8 cellular contexts compared by ENCODE assay signal in the genomic region with DNA sequence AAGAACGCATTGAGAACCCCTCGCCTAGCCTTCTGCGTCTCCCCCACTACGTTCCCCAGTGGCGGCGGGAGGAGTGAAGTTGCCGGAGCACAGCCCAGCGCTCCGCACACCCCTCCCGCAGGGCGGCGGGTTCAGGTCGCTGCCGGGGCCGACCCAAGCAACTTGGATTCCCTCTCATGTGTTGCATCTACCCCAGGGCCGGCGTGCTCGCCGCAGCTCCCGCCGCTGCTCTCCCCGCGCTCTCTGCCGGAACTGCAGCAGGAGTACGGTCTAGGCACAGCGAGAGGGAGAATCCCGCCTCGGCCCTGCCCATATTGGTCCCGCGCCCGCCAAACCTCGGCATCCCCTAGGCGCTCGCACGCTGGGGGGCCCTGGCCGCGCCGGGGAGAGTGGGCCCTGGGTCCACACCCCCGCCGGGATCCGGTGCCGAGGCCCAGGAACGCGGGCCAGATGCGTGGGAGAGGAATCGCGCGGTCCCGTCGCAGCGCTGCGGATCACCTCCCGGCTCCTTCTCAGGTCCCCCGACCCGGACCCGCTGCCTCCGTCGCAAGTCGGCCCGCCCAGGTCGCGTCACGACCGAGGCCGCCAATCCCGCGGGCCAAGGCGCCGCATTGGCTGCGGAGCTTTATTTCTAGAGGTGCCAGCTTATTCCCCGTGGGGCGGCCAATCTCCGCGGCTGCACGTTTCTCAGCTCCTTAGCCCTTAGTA. TPM values are rescaled to one million over a fixed set of nuclear protein-coding genes. Genes with fewer than 3 reads are reported as not detected.
A peak's percentile ranks its signal among the peaks of the same experiment; 100 is the strongest.
DNase-seq lines count a peak whose midpoint lies in the region; ATAC-seq, FAIRE-seq and TF ChIP-seq lines count a peak whose summit lies in the region.

No MANE protein-coding gene starts in this region.

- no peaks in the 10 kb centered on the region for H3K9me3 Mint-ChIP-seq in activated T-helper 17 cell treated with anti-CD3 and anti-CD28 coated beads, Interleukin-2, amount 50 U/mL, for 72 hours
- H3K9me3 Mint-ChIP-seq in natural killer cell treated with Interleukin-12 subunit alpha and Interleukin-12 subunit beta and Interleukin-15 and Interleukin-18, amount 100 ng/mL, for 72 hours, result no peaks in the 10 kb centered on the region

- H3K27me3 ChIP-seq in PC-9 (ENCODE audit: insufficient read depth, low read depth), result no peaks in the 10 kb centered on the region

- peaks cover 20% of the 10 kb centered on the region for H3K4me1 ChIP-seq in PC-9 (replicated peaks; ENCODE audit: insufficient read depth)

- peak overlapping the region; percentile 36; the same call in 1 of the 2 replicates for H3K27ac ChIP-seq in PC-9

- H3K9me2 ChIP-seq in PC-9 (ENCODE audit: insufficient read depth), result no peaks in the 10 kb centered on the region; the same call in 1 of the 2 replicates

- no peaks in the 10 kb centered on the region for H3K36me3 ChIP-seq in PC-9 (ENCODE audit: low read depth)

- no peaks in the 10 kb centered on the region for H3K27me3 Mint-ChIP-seq in activated T-helper 17 cell treated with anti-CD3 and anti-CD28 coated beads, Interleukin-2, amount 50 U/mL, for 72 hours
- peaks cover 0 to 5% of the 10 kb centered on the region in 2 donors for H3K27me3 Mint-ChIP-seq in natural killer cell treated with Interleukin-12 subunit alpha and Interleukin-12 subunit beta and Interleukin-15 and Interleukin-18, amount 100 ng/mL, for 72 hours

- peak overlapping the region; percentile 94 for H3K4me3 ChIP-seq in PC-9
- peak overlapping the region; percentile 90 for H3K4me3 ChIP-seq in fibroblast of mammary gland (ENCODE audit: control insufficient read depth, low read depth, low read length)

- FAIRE-seq in HTR-8/SVneo (lab: Jason Lieb, UNC), result no peak

- ATAC-seq in GM21381 (IDR thresholded peaks at IDR 0.05; ENCODE audit: unreplicated experiment), result peak; percentile 34
- peak; percentile 53 for ATAC-seq in activated T-helper 17 cell treated with anti-CD3 and anti-CD28 coated beads, Interleukin-2, amount 50 U/mL, for 72 hours (replicated peaks)
- ATAC-seq in natural killer cell treated with Interleukin-12 subunit alpha and Interleukin-12 subunit beta and Interleukin-15 and Interleukin-18, amount 100 ng/mL, for 72 hours, result peak; percentile 73 to 80

- H3K4me2 ChIP-seq in PC-9, result peak overlapping the region; percentile 95

- peak overlapping the region; percentile 92 for H3K27ac Mint-ChIP-seq in activated T-helper 17 cell treated with anti-CD3 and anti-CD28 coated beads, Interleukin-2, amount 50 U/mL, for 72 hours
- peak overlapping the region; percentile 88 to 97 for H3K27ac Mint-ChIP-seq in natural killer cell treated with Interleukin-12 subunit alpha and Interleukin-12 subunit beta and Interleukin-15 and Interleukin-18, amount 100 ng/mL, for 72 hours

- peak overlapping the region; percentile 96 for H3K4me3 Mint-ChIP-seq in activated T-helper 17 cell treated with anti-CD3 and anti-CD28 coated beads, Interleukin-2, amount 50 U/mL, for 72 hours
- H3K4me3 Mint-ChIP-seq in natural killer cell treated with Interleukin-12 subunit alpha and Interleukin-12 subunit beta and Interleukin-15 and Interleukin-18, amount 100 ng/mL, for 72 hours, result peak overlapping the region; percentile 93

- peaks cover 47% of the 10 kb centered on the region for H3K36me3 Mint-ChIP-seq in activated T-helper 17 cell treated with anti-CD3 and anti-CD28 coated beads, Interleukin-2, amount 50 U/mL, for 72 hours (ENCODE audit: low read depth)
- no peaks in the 10 kb centered on the region for H3K36me3 Mint-ChIP-seq in natural killer cell treated with Interleukin-12 subunit alpha and Interleukin-12 subunit beta and Interleukin-15 and Interleukin-18, amount 100 ng/mL, for 72 hours

- BruUV-seq in PC-9 (replicated peaks; lab: Mats Ljungman, UMichigan), result no TSS peak

- 0 out of 2 replicates have a peak, but pooled peaks cover 11% of the 10 kb centered on the region for H3K79me2 ChIP-seq in PC-9 (ENCODE audit: low read depth)

- TF ChIP-seq CTCF in PC-9 (conservative IDR thresholded peaks at IDR 0.05) (no peak), fibroblast of mammary gland (conservative IDR thresholded peaks at IDR 0.05; ENCODE audit: control insufficient read depth, insufficient read depth, low read depth, low read length) (no peak)

- H3K9me3 ChIP-seq in PC-9 (ENCODE audit: insufficient read depth, low read depth), result no peaks in the 10 kb centered on the region

- POLR2A ChIA-PET in PC-9 (lab: Charles Lee; ENCODE audit: unreplicated experiment), result interaction anchor here (0.5 to 0.6 kb wide), 2 partner anchors 1021 to 1044 kb away, joined by 4 read pairs; no protein-coding TSS in a partner anchor

- CTCF ChIA-PET in PC-9 (lab: Charles Lee), result no interaction called here

- peak overlapping the region; percentile 98 for H2AFZ ChIP-seq in PC-9

- DNase-seq in D341Med (ENCODE audit: low spot score) (peak; percentile 96), HTR-8/SVneo (ENCODE audit: insufficient read length, low spot score) (peak; percentile 58), PC-9 (peak; percentile 62 to 78), fibroblast of mammary gland (ENCODE audit: low read depth) (peak; percentile 62)
- DNase-seq in natural killer cell treated with Interleukin-12 subunit alpha and Interleukin-12 subunit beta and Interleukin-15 and Interleukin-18, amount 100 ng/mL, for 72 hours (ENCODE audit: low spot score), result peak; percentile 87
- peak; percentile 80 for DNase-seq in stimulated activated naive CD4-positive, alpha-beta T cell treated with Interleukin-2 at 50 U/mL for 16 hours (lab: John Stamatoyannopoulos, UW)

- intact Hi-C loops in PC-9 (cut with micrococcal nuclease; ENCODE audit: unreplicated experiment), result loop anchor here (10.0 kb wide), 2 partner anchors 195 to 655 kb away; a partner anchor contains a TSS

- H3K4me1 Mint-ChIP-seq in activated T-helper 17 cell treated with anti-CD3 and anti-CD28 coated beads, Interleukin-2, amount 50 U/mL, for 72 hours, result peaks cover 6% of the 10 kb centered on the region
- H3K4me1 Mint-ChIP-seq in natural killer cell treated with Interleukin-12 subunit alpha and Interleukin-12 subunit beta and Interleukin-15 and Interleukin-18, amount 100 ng/mL, for 72 hours (ENCODE audit: low read depth in 2 of 2), result peaks cover 37 to 39% of the 10 kb centered on the region in 2 donors

- no peaks in the 10 kb centered on the region for H4K20me1 ChIP-seq in PC-9 (ENCODE audit: insufficient read depth)

- H3F3A ChIP-seq in PC-9 (ENCODE audit: insufficient read depth, low read depth), result 0 out of 2 replicates have a peak, but pooled peaks cover 8% of the 10 kb centered on the region

RNA-seq across cellular contexts. Expression of a gene that starts 0.6 kb away (rescaled TPM):
- 24.6 and 26.5 TPM in 2 replicates for total RNA-seq in PC-9 (2021)
- total RNA-seq in activated T-helper 17 cell treated with anti-CD3 and anti-CD28 coated beads, Interleukin-2, amount 50 U/mL, for 72 hours, result 10 to 100 TPM; 58.8 to 70.8 TPM
- total RNA-seq in natural killer cell treated with Interleukin-12 subunit alpha and Interleukin-12 subunit beta and Interleukin-15 and Interleukin-18, amount 100 ng/mL, for 72 hours, result 10 to 100 TPM; 45.8 to 58.3 TPM

Comparison
In these comparisons a context has a peak if more than half of its experiments do, and no peak if none do; other contexts are left out.
1. Peak in every context shown above with its lines: DNase-seq, ATAC-seq, H3K4me3 ChIP-seq and H3K27ac ChIP-seq.